In the genomic region with DNA sequence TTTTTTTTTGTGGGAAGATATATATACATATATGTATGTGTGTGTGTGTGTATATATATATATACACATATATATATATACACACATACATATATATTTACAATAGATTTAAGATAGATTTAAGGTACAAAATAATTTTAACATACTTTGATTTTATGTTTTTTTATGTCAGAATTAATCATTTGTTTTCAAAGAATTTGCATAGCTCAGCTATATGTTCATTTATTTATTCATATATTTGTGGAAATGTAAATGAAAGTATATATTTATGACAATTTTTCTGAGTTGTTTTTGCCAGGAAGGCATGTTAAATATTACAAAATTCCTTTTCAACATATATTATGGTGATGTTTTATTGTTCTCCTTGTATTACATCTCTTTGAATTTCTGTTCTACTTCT, we compare ENCODE assay signal across 10 cellular contexts.
"Had no signal": no experiment of that assay in that cellular context is flagged by ENCODE, and none has a peak within 500 bp of the region (broad histone marks: within the 10 kb centered on the region; RNA-seq: fewer than 3 reads in every experiment).

No MANE protein-coding gene starts in this region.

- ATAC-seq: HCT116, K562 had no signal

- H3K27ac ChIP-seq: GM23248, HL-60 had no signal

- DNase-seq: GM23248, GOT3, H7, HFFc6, IMR-90, KG1 had no signal

- H3K36me3 ChIP-seq: HAP-1 had no signal

- H3K4me3 ChIP-seq: GM23248, HAP-1, K562 had no signal

- H3K4me1 ChIP-seq: HAP-1 had no signal

- FAIRE-seq: K562 had no signal

- H3K4me3 Mint-ChIP-seq: HFFc6 had no signal

- H3K27ac Mint-ChIP-seq: HFFc6 had no signal
